Comparison of ENCODE assay signal across 13 cellular contexts in genomic region chr6:71410164-71410566, GRCh38.
DNase-seq lines count a peak whose midpoint lies in the region; ATAC-seq and TF ChIP-seq lines count a peak whose summit lies in the region.
"Had no signal": no experiment of that assay in that cellular context is flagged by ENCODE, and none has a peak within 500 bp of the region (broad histone marks: within the 10 kb centered on the region; RNA-seq: fewer than 3 reads in every experiment).

No MANE protein-coding gene starts in this region.

- H3K36me3 ChIP-seq in thyroid gland (no peaks in the 10 kb centered on the region), HAP-1 (replicated peaks) (no peaks in the 10 kb centered on the region)

- H3K27ac Mint-ChIP-seq in activated naive CD8-positive, alpha-beta T cell treated with anti-CD3 and anti-CD28 coated beads for 36 hours: no peak overlapping the region
- no peak overlapping the region for H3K27ac Mint-ChIP-seq in activated naive CD8-positive, alpha-beta T cell treated with anti-CD3 and anti-CD28 coated beads, Interleukin-2, amount 50 U/mL, for 24 hours
- no peak overlapping the region for H3K27ac Mint-ChIP-seq in stimulated activated naive CD8-positive, alpha-beta T cell treated with anti-CD3 and anti-CD28 coated beads, Interleukin-15, amount 100 ng/mL, for 72 hours
- H3K27ac Mint-ChIP-seq: naive thymus-derived CD8-positive, alpha-beta T cell had no signal

- no peaks in the 10 kb centered on the region for H3K36me3 Mint-ChIP-seq in activated naive CD8-positive, alpha-beta T cell treated with anti-CD3 and anti-CD28 coated beads for 36 hours
- H3K36me3 Mint-ChIP-seq in activated naive CD8-positive, alpha-beta T cell treated with anti-CD3 and anti-CD28 coated beads, Interleukin-2, amount 50 U/mL, for 24 hours (ENCODE audit: low read depth): no peaks in the 10 kb centered on the region
- H3K36me3 Mint-ChIP-seq: naive thymus-derived CD8-positive, alpha-beta T cell had no signal

- peak overlapping the region in 2 of 3 donors; percentile 72 to 97 for H3K27ac ChIP-seq in thyroid gland
- H3K27ac ChIP-seq: tibial nerve had no signal

- no peaks in the 10 kb centered on the region for H3K27me3 ChIP-seq in thyroid gland
- H3K27me3 ChIP-seq in HAP-1 (ENCODE audit: low read depth): no peaks in the 10 kb centered on the region; the same call in 1 of the 2 replicates
- H3K27me3 ChIP-seq: tibial nerve had no signal

- peaks cover 22% of the 10 kb centered on the region for H3K27me3 Mint-ChIP-seq in activated naive CD8-positive, alpha-beta T cell treated with anti-CD3 and anti-CD28 coated beads for 36 hours
- peaks cover 1% of the 10 kb centered on the region for H3K27me3 Mint-ChIP-seq in activated naive CD8-positive, alpha-beta T cell treated with anti-CD3 and anti-CD28 coated beads, Interleukin-2, amount 50 U/mL, for 24 hours
- H3K27me3 Mint-ChIP-seq in stimulated activated naive CD8-positive, alpha-beta T cell treated with anti-CD3 and anti-CD28 coated beads, Interleukin-15, amount 100 ng/mL, for 72 hours: peaks cover 32% of the 10 kb centered on the region

- no peak for ATAC-seq in activated naive CD8-positive, alpha-beta T cell treated with anti-CD3 and anti-CD28 coated beads, Interleukin-2, amount 50 U/mL, for 24 hours
- ATAC-seq in HG03460 (IDR thresholded peaks at IDR 0.05; ENCODE audit: unreplicated experiment): peak; percentile 54
- no peak for ATAC-seq in stimulated activated naive CD8-positive, alpha-beta T cell treated with anti-CD3 and anti-CD28 coated beads, Interleukin-15, amount 100 ng/mL, for 72 hours
- ATAC-seq: naive thymus-derived CD8-positive, alpha-beta T cell had no signal

- 89 to 90% methylated on average over 4 of the region's 4 CpGs for WGBS in thyroid gland, 2 donors

- in situ Hi-C loops in HAP-1 (cut with MboI; ENCODE audit: low sequenced_read_pairs): no loop called here

- TF ChIP-seq POLR2A in thyroid gland (IDR thresholded peaks at IDR 0.05): no peak

- peak; percentile 3 for DNase-seq in activated naive CD8-positive, alpha-beta T cell treated with anti-CD3 and anti-CD28 coated beads for 36 hours
- no peak for DNase-seq in activated naive CD8-positive, alpha-beta T cell treated with anti-CD3 and anti-CD28 coated beads, Interleukin-2, amount 50 U/mL, for 24 hours
- DNase-seq in epithelial cell of esophagus (ENCODE audit: low read depth): peak; percentile 92
- DNase-seq in thyroid gland: no peak
- no peak for DNase-seq in stimulated activated naive CD8-positive, alpha-beta T cell treated with anti-CD3 and anti-CD28 coated beads, Interleukin-15, amount 100 ng/mL, for 72 hours
- no peak for DNase-seq in HAP-1 (ENCODE audit: low spot score in 2 of 2)
- DNase-seq in NOMO-1 (lab: John Stamatoyannopoulos, UW; ENCODE audit: unreplicated experiment in 2 of 2): no peak
- DNase-seq: activated CD4-positive, alpha-beta T cell treated with anti-CD3 and anti-CD28 coated beads for 1 hour; central memory CD4-positive, alpha-beta T cell; naive thymus-derived CD8-positive, alpha-beta T cell; NCI-H1694 treated with DMSO at 0.1 percent for 48 hours had no signal

- TF ChIP-seq CTCF in epithelial cell of esophagus (IDR thresholded peaks at IDR 0.05; ENCODE audit: insufficient read depth, low read depth, low read length, missing control alignments): no peak
- no peak for TF ChIP-seq CTCF in thyroid gland (IDR thresholded peaks at IDR 0.05)

- H3K4me3 ChIP-seq in epithelial cell of esophagus (ENCODE audit: low read length) (no peak overlapping the region), thyroid gland (replicated peaks in 1 of 3) (no peak overlapping the region), HAP-1 (no peak overlapping the region)
- H3K4me3 ChIP-seq: tibial nerve had no signal

- peaks cover 4% of the 10 kb centered on the region for H3K4me1 Mint-ChIP-seq in activated naive CD8-positive, alpha-beta T cell treated with anti-CD3 and anti-CD28 coated beads for 36 hours
- no peaks in the 10 kb centered on the region for H3K4me1 Mint-ChIP-seq in activated naive CD8-positive, alpha-beta T cell treated with anti-CD3 and anti-CD28 coated beads, Interleukin-2, amount 50 U/mL, for 24 hours
- no peaks in the 10 kb centered on the region for H3K4me1 Mint-ChIP-seq in stimulated activated naive CD8-positive, alpha-beta T cell treated with anti-CD3 and anti-CD28 coated beads, Interleukin-15, amount 100 ng/mL, for 72 hours
- H3K4me1 Mint-ChIP-seq: naive thymus-derived CD8-positive, alpha-beta T cell had no signal

- H3K4me3 Mint-ChIP-seq in activated naive CD8-positive, alpha-beta T cell treated with anti-CD3 and anti-CD28 coated beads for 36 hours: no peak overlapping the region
- no peak overlapping the region for H3K4me3 Mint-ChIP-seq in activated naive CD8-positive, alpha-beta T cell treated with anti-CD3 and anti-CD28 coated beads, Interleukin-2, amount 50 U/mL, for 24 hours
- no peak overlapping the region for H3K4me3 Mint-ChIP-seq in stimulated activated naive CD8-positive, alpha-beta T cell treated with anti-CD3 and anti-CD28 coated beads, Interleukin-15, amount 100 ng/mL, for 72 hours
- H3K4me3 Mint-ChIP-seq: naive thymus-derived CD8-positive, alpha-beta T cell had no signal

- H3K9me3 ChIP-seq in thyroid gland (no peaks in the 10 kb centered on the region), HAP-1 (no peaks in the 10 kb centered on the region)
- H3K9me3 ChIP-seq: tibial nerve had no signal

- H3K4me1 ChIP-seq in thyroid gland: peaks cover 75 to 82% of the 10 kb centered on the region in 2 donors
- H3K4me1 ChIP-seq in HAP-1: no peaks in the 10 kb centered on the region; the same call in 1 of the 2 replicates

- intact Hi-C loops in thyroid gland (cut with DNase I): no loop called here

- no peaks in the 10 kb centered on the region for H3K9me3 Mint-ChIP-seq in activated naive CD8-positive, alpha-beta T cell treated with anti-CD3 and anti-CD28 coated beads for 36 hours
- H3K9me3 Mint-ChIP-seq in activated naive CD8-positive, alpha-beta T cell treated with anti-CD3 and anti-CD28 coated beads, Interleukin-2, amount 50 U/mL, for 24 hours: no peaks in the 10 kb centered on the region
- H3K9me3 Mint-ChIP-seq in stimulated activated naive CD8-positive, alpha-beta T cell treated with anti-CD3 and anti-CD28 coated beads, Interleukin-15, amount 100 ng/mL, for 72 hours: no peaks in the 10 kb centered on the region
- H3K9me3 Mint-ChIP-seq: naive thymus-derived CD8-positive, alpha-beta T cell had no signal

Comparison
In these comparisons a context has a peak if more than half of its experiments do, and no peak if none do; other contexts are left out.
1. DNase-seq: peak in activated naive CD8-positive, alpha-beta T cell treated with anti-CD3 and anti-CD28 coated beads for 36 hours (single experiment) and epithelial cell of esophagus (single experiment); none in activated naive CD8-positive, alpha-beta T cell treated with anti-CD3 and anti-CD28 coated beads, Interleukin-2, amount 50 U/mL, for 24 hours (single experiment), thyroid gland (0 of 2), stimulated activated naive CD8-positive, alpha-beta T cell treated with anti-CD3 and anti-CD28 coated beads, Interleukin-15, amount 100 ng/mL, for 72 hours (0 of 2), HAP-1 (0 of 2) and NOMO-1 (0 of 2).